Comparison of ENCODE assay signal across 18 cellular contexts in genomic region chr12:45327823-45328383, GRCh38.
A peak's percentile ranks its signal among the peaks of the same experiment; 100 is the strongest.
DNase-seq lines count a peak whose midpoint lies in the region; TF ChIP-seq lines count a peak whose summit lies in the region.
"Had no signal": no experiment of that assay in that cellular context is flagged by ENCODE, and none has a peak within 500 bp of the region (broad histone marks: within the 10 kb centered on the region; RNA-seq: fewer than 3 reads in every experiment).

No MANE protein-coding gene starts in this region.

- H3K9me3 ChIP-seq in endodermal cell (ENCODE audit: control insufficient read depth, low read length), result no peaks in the 10 kb centered on the region
- H3K9me3 ChIP-seq in muscle layer of colon (ENCODE audit: low read length), result no peaks in the 10 kb centered on the region
- H3K9me3 ChIP-seq in adrenal gland (replicated peaks in 1 of 3), result no peaks in the 10 kb centered on the region
- H3K9me3 ChIP-seq: pancreas, stomach, upper lobe of right lung had no signal

- intact Hi-C loops in adrenal gland (cut with DNase I), result no loop called here

- peaks cover 4% of the 10 kb centered on the region for H3K36me3 Mint-ChIP-seq in endodermal cell (ENCODE audit: low read depth)

- H3K27ac Mint-ChIP-seq in endodermal cell, result peak overlapping the region; percentile 13

- DNase-seq in ELR (ENCODE audit: low read depth) (peak; percentile 32), NCI-H226 (peak; percentile 16), endodermal cell (no peak), adrenal gland (no peak), H7 (no peak), caudate nucleus (lab: John Stamatoyannopoulos, UW) (no peak), ecto neural progenitor cell (ENCODE audit: low spot score) (no peak)
- DNase-seq: activated CD4-positive, alpha-beta T cell treated with anti-CD3 and anti-CD28 coated beads for 48 hours; activated CD8-positive, alpha-beta memory T cell treated with anti-CD3 and anti-CD28 coated beads, Interleukin-2, amount 50 U/mL, for 4 hours; activated effector memory CD4-positive, alpha-beta T cell treated with anti-CD3 and anti-CD28 coated beads, Interleukin-2, amount 50 U/mL, for 16 hours; amygdala; COR-L47; NCI-H2227 treated with DMSO at 0.1 percent for 48 hours; pancreas; RPMI8226; stomach; upper lobe of right lung had no signal

- H3K4me3 ChIP-seq in endodermal cell (ENCODE audit: low read length) (no peak overlapping the region), muscle layer of colon (ENCODE audit: low read depth in 1 of 2, low read length in 2 of 2) (no peak overlapping the region), adrenal gland (no peak overlapping the region), H7 (ENCODE audit: insufficient read depth, low read depth, low read length) (no peak overlapping the region)
- H3K4me3 ChIP-seq: pancreas, stomach, upper lobe of right lung had no signal

- H3K9ac ChIP-seq in endodermal cell (ENCODE audit: extremely low read depth, low read length, poor library complexity, severe bottlenecking) (no peak overlapping the region), muscle layer of colon (ENCODE audit: low read length) (no peak overlapping the region)

- TF ChIP-seq CTCF in endodermal cell (conservative IDR thresholded peaks at IDR 0.05) (no peak), adrenal gland (IDR thresholded peaks at IDR 0.05) (no peak)

- H3K27me3 ChIP-seq in endodermal cell (ENCODE audit: control insufficient read depth, insufficient read depth, low read length, poor library complexity, severe bottlenecking) (no peaks in the 10 kb centered on the region), muscle layer of colon (ENCODE audit: control insufficient read depth in 1 of 2, insufficient read depth in 2 of 2, low read length in 2 of 2) (no peaks in the 10 kb centered on the region), adrenal gland (no peaks in the 10 kb centered on the region), H7 (ENCODE audit: control insufficient read depth, insufficient read depth, low read length) (no peaks in the 10 kb centered on the region)
- H3K27me3 ChIP-seq: pancreas, stomach, upper lobe of right lung had no signal

- H3K27ac ChIP-seq in endodermal cell (ENCODE audit: low read depth, low read length), result no peak overlapping the region
- peak overlapping the region; percentile 15 for H3K27ac ChIP-seq in muscle layer of colon (ENCODE audit: low read depth, low read length)
- H3K27ac ChIP-seq in adrenal gland, result no peak overlapping the region
- no peak overlapping the region for H3K27ac ChIP-seq in caudate nucleus (ENCODE audit: low read depth, low read length)
- H3K27ac ChIP-seq: pancreas, stomach, upper lobe of right lung had no signal

- no peak for TF ChIP-seq POLR2A in adrenal gland (IDR thresholded peaks at IDR 0.05)

- no peak overlapping the region for H3K4me3 Mint-ChIP-seq in endodermal cell

- H3K9me3 Mint-ChIP-seq in endodermal cell, result no peaks in the 10 kb centered on the region

- H3K4me1 ChIP-seq in endodermal cell (ENCODE audit: control insufficient read depth, insufficient read depth, low read length) (no peaks in the 10 kb centered on the region), muscle layer of colon (ENCODE audit: insufficient read depth, low read length) (peaks cover 38% of the 10 kb centered on the region), adrenal gland (replicated peaks in 1 of 2) (peaks cover 0 to 18% of the 10 kb centered on the region in 2 donors)
- H3K4me1 ChIP-seq: pancreas, upper lobe of right lung had no signal

- H3K36me3 ChIP-seq in endodermal cell (ENCODE audit: control insufficient read depth, insufficient read depth, low read length) (no peaks in the 10 kb centered on the region), muscle layer of colon (ENCODE audit: insufficient read depth, low read length) (peaks cover 7% of the 10 kb centered on the region), adrenal gland (replicated peaks in 1 of 2) (no peaks in the 10 kb centered on the region), H7 (replicated peaks; ENCODE audit: control insufficient read depth, insufficient read depth, low read length) (no peaks in the 10 kb centered on the region)
- H3K36me3 ChIP-seq: pancreas had no signal

- H3K4me1 Mint-ChIP-seq in endodermal cell, result peaks cover 5% of the 10 kb centered on the region

- 88 to 92% methylated on average over 1 to 2 of the region's 2 CpGs for WGBS in endodermal cell (ENCODE audit: insufficient coverage in 1 of 2, insufficient read length in 1 of 2), 2 experiments
- 90 to 96% (median 93%) methylated on average over 2 of the region's 2 CpGs for WGBS in adrenal gland, 4 donors

- H3K27me3 Mint-ChIP-seq in endodermal cell (ENCODE audit: insufficient read depth), result no peaks in the 10 kb centered on the region

Comparison
In these comparisons a context has a peak if more than half of its experiments do, and no peak if none do; other contexts are left out.
1. DNase-seq: peak in ELR (single experiment) and NCI-H226 (single experiment); none in endodermal cell (single experiment), adrenal gland (0 of 7), H7 (single experiment), caudate nucleus (0 of 61) and ecto neural progenitor cell (single experiment).